Comparison of ENCODE assay signal across 11 cellular contexts in genomic region chr22:40853330-40853729, GRCh38. TPM values are rescaled to one million over a fixed set of nuclear protein-coding genes. Genes with fewer than 3 reads are reported as not detected.
DNase-seq lines count a peak whose midpoint lies in the region; ATAC-seq and TF ChIP-seq lines count a peak whose summit lies in the region.
"Had no signal": no experiment of that assay in that cellular context is flagged by ENCODE, and none has a peak within 500 bp of the region (broad histone marks: within the 10 kb centered on the region; RNA-seq: fewer than 3 reads in every experiment).

No MANE protein-coding gene starts in this region.

- H3K27me3 ChIP-seq in Caco-2 (replicated peaks; ENCODE audit: control insufficient read depth, insufficient read depth, low read length) (no peaks in the 10 kb centered on the region), Loucy (ENCODE audit: insufficient read depth, low read length, poor library complexity, severe bottlenecking) (no peaks in the 10 kb centered on the region), endodermal cell (ENCODE audit: control insufficient read depth, insufficient read depth, low read length, poor library complexity, severe bottlenecking) (no peaks in the 10 kb centered on the region)
- H3K27me3 ChIP-seq: sigmoid colon had no signal

- peaks cover 57% of the 10 kb centered on the region for H4K20me1 ChIP-seq in Loucy (ENCODE audit: insufficient read depth, low read length, poor library complexity, severe bottlenecking)

- no peak overlapping the region for H2AFZ ChIP-seq in Loucy (ENCODE audit: low read length)

- H3K36me3 ChIP-seq in Caco-2 (ENCODE audit: control insufficient read depth, insufficient read depth, low read length), result no peaks in the 10 kb centered on the region; the same call in 1 of the 2 replicates
- peaks cover 9% of the 10 kb centered on the region; the same call in 1 of the 2 replicates for H3K36me3 ChIP-seq in Loucy (ENCODE audit: insufficient read depth, low read length)
- H3K36me3 ChIP-seq in endodermal cell (ENCODE audit: control insufficient read depth, insufficient read depth, low read length), result peaks cover 58% of the 10 kb centered on the region

- POLR2A ChIA-PET in Caco-2 (lab: Charles Lee), result interaction anchor here (0.8 kb wide), 1 partner anchor 98 kb away, joined by 4 read pairs; the partner anchor contains the start of gene RBX1

- H3K9me2 ChIP-seq in Loucy (replicated peaks; ENCODE audit: low read depth, low read length), result no peaks in the 10 kb centered on the region

- peaks cover 6% of the 10 kb centered on the region for H3K4me1 Mint-ChIP-seq in Caco-2 (ENCODE audit: low read depth, unreplicated experiment)
- H3K4me1 Mint-ChIP-seq in endodermal cell, result peaks cover 40% of the 10 kb centered on the region
- peaks cover 49% of the 10 kb centered on the region for H3K4me1 Mint-ChIP-seq in osteocyte (ENCODE audit: unreplicated experiment)

- no TSS peak for BruUV-seq in Caco-2 (replicated peaks; lab: Mats Ljungman, UMichigan)

- H3K4me1 ChIP-seq in Caco-2 (peaks cover 37% of the 10 kb centered on the region), Loucy (ENCODE audit: insufficient read depth, low read length, poor library complexity, severe bottlenecking) (peaks cover 57% of the 10 kb centered on the region), endodermal cell (ENCODE audit: control insufficient read depth, insufficient read depth, low read length) (peaks cover 13% of the 10 kb centered on the region)

- CTCF ChIA-PET in Caco-2 (lab: Charles Lee), result no interaction called here

- H3K4me3 Mint-ChIP-seq in Caco-2 (ENCODE audit: unreplicated experiment), result peak overlapping the region; percentile 98
- peak overlapping the region; percentile 95 for H3K4me3 Mint-ChIP-seq in endodermal cell
- peak overlapping the region; percentile 97 for H3K4me3 Mint-ChIP-seq in osteocyte (ENCODE audit: unreplicated experiment)

- H3K4me3 ChIP-seq in Caco-2 (ENCODE audit: low read depth, low read length) (no peak overlapping the region), Loucy (ENCODE audit: low read length, poor library complexity, severe bottlenecking) (peak overlapping the region; percentile 99), endodermal cell (ENCODE audit: low read length) (peak overlapping the region; percentile 95)

- H3K36me3 Mint-ChIP-seq in Caco-2 (ENCODE audit: insufficient read depth, unreplicated experiment) (peaks cover 61% of the 10 kb centered on the region), endodermal cell (ENCODE audit: low read depth) (peaks cover 21% of the 10 kb centered on the region), osteocyte (ENCODE audit: unreplicated experiment) (peaks cover 12% of the 10 kb centered on the region)

- 0 out of 2 replicates have a peak, but pooled peaks cover 2% of the 10 kb centered on the region for H3F3A ChIP-seq in Loucy (ENCODE audit: low read depth)

- H3K79me2 ChIP-seq in Loucy (ENCODE audit: insufficient read depth, low read length), result peaks cover 95% of the 10 kb centered on the region

- H3K9me3 Mint-ChIP-seq in Caco-2 (ENCODE audit: unreplicated experiment) (no peaks in the 10 kb centered on the region), endodermal cell (no peaks in the 10 kb centered on the region), osteocyte (ENCODE audit: unreplicated experiment) (no peaks in the 10 kb centered on the region)

- H3K9ac ChIP-seq in Loucy (ENCODE audit: low read depth, low read length, poor library complexity, severe bottlenecking) (peak overlapping the region; percentile 95), endodermal cell (ENCODE audit: extremely low read depth, low read length, poor library complexity, severe bottlenecking) (no peak overlapping the region)

- H3K27ac ChIP-seq in endodermal cell (ENCODE audit: low read depth, low read length), result no peak overlapping the region

- DNase-seq in Caco-2 (no peak), endodermal cell (no peak), osteocyte (ENCODE audit: extremely low spot score, unreplicated experiment) (no peak), NCI-H1105 treated with DMSO at 0.1 percent for 48 hours (lab: John Stamatoyannopoulos, UW) (no peak), HUDEP-2 (lab: John Stamatoyannopoulos, UW; ENCODE audit: unreplicated experiment in 76 of 76) (no peak), GM20000 (ENCODE audit: low spot score) (no peak)
- DNase-seq: DMS153, NCI-H1092, sigmoid colon had no signal

- H3K27ac Mint-ChIP-seq in Caco-2 (ENCODE audit: unreplicated experiment) (no peak overlapping the region), endodermal cell (peak overlapping the region; percentile 71), osteocyte (ENCODE audit: unreplicated experiment) (peak overlapping the region; percentile 29)

- H3K9me3 ChIP-seq in Caco-2, result no peaks in the 10 kb centered on the region
- no peaks in the 10 kb centered on the region for H3K9me3 ChIP-seq in Loucy (ENCODE audit: insufficient read depth, low read depth, low read length)
- H3K9me3 ChIP-seq in endodermal cell (ENCODE audit: control insufficient read depth, low read length), result no peaks in the 10 kb centered on the region
- H3K9me3 ChIP-seq: sigmoid colon had no signal

- intact Hi-C loops in Caco-2 (cut with micrococcal nuclease; ENCODE audit: unreplicated experiment), result no loop called here

- peak overlapping the region; percentile 92 for H3K4me2 ChIP-seq in Loucy (ENCODE audit: low read depth, low read length, poor library complexity, severe bottlenecking)

- no peak for ATAC-seq in GM18868 (IDR thresholded peaks at IDR 0.05; ENCODE audit: unreplicated experiment)

- TF ChIP-seq CTCF in Caco-2 (IDR thresholded peaks at IDR 0.05; ENCODE audit: insufficient read depth in 1 of 2, low read depth in 1 of 2, low read length in 1 of 2, severe bottlenecking in 1 of 2, unreplicated experiment in 1 of 2), result no peak
- no peak for TF ChIP-seq CTCF in Loucy (conservative IDR thresholded peaks at IDR 0.05; ENCODE audit: low read length)
- no peak for TF ChIP-seq CTCF in endodermal cell (conservative IDR thresholded peaks at IDR 0.05)
- TF ChIP-seq CTCF in osteocyte (IDR thresholded peaks at IDR 0.05), result no peak
- no peak for TF ChIP-seq CTCF in GM20000 (IDR thresholded peaks at IDR 0.05; ENCODE audit: extremely low read depth, missing control alignments)

- H3K27me3 Mint-ChIP-seq in Caco-2 (ENCODE audit: insufficient read depth, unreplicated experiment), result no peaks in the 10 kb centered on the region
- no peaks in the 10 kb centered on the region for H3K27me3 Mint-ChIP-seq in endodermal cell (ENCODE audit: insufficient read depth)
- H3K27me3 Mint-ChIP-seq in osteocyte (ENCODE audit: unreplicated experiment), result no peaks in the 10 kb centered on the region

- WGBS in endodermal cell (ENCODE audit: insufficient coverage in 1 of 2, insufficient read length in 1 of 2), 2 experiments, result 92 to 97% methylated on average over 1 of the region's 1 CpG

RNA-seq across cellular contexts. Expression of gene ST13, which starts 3.1 kb away (rescaled TPM):
- total RNA-seq in Caco-2 (2022) (364 and 385 TPM in 2 replicates), endodermal cell (100 to 1,000 TPM; 310 to 324 TPM), osteocyte (289 and 309 TPM in 2 replicates)
- polyA plus RNA-seq in endodermal cell (2013, experiment 1 of 2), result 220 TPM
- polyA plus RNA-seq in endodermal cell (2013, experiment 2 of 2), result 226 TPM

RNA-seq across cellular contexts. Expression of gene XPNPEP3, which starts 3.6 kb away (rescaled TPM):
- total RNA-seq in Caco-2 (2022) (32.4 and 35.4 TPM in 2 replicates), endodermal cell (10 to 100 TPM; 27.6 to 32.7 TPM), osteocyte (20.9 and 22.5 TPM in 2 replicates)
- 18.9 TPM for polyA plus RNA-seq in endodermal cell (2013, experiment 1 of 2)
- polyA plus RNA-seq in endodermal cell (2013, experiment 2 of 2), result 18.0 TPM

RNA-seq across cellular contexts. Expression of gene DNAJB7, which starts 8.6 kb away (rescaled TPM):
- not detected in 2 replicates for total RNA-seq in Caco-2 (2022)
- not detected for total RNA-seq in endodermal cell
- polyA plus RNA-seq in endodermal cell (2013, experiment 1 of 2), result not detected
- polyA plus RNA-seq in endodermal cell (2013, experiment 2 of 2), result not detected
- not detected in 2 replicates for total RNA-seq in osteocyte
- total RNA-seq: sigmoid colon had no signal

RNA-seq across cellular contexts. Expression of gene SLC25A17, which starts 34.2 kb away (rescaled TPM):
- total RNA-seq in Caco-2 (2022), result 23.1 and 23.5 TPM in 2 replicates
- total RNA-seq in endodermal cell, result 10 to 100 TPM; 25.4 to 29.4 TPM
- polyA plus RNA-seq in endodermal cell (2013, experiment 1 of 2), result 24.3 TPM
- 23.4 TPM for polyA plus RNA-seq in endodermal cell (2013, experiment 2 of 2)
- total RNA-seq in osteocyte, result 15.8 and 17.1 TPM in 2 replicates
